In the genomic region with DNA sequence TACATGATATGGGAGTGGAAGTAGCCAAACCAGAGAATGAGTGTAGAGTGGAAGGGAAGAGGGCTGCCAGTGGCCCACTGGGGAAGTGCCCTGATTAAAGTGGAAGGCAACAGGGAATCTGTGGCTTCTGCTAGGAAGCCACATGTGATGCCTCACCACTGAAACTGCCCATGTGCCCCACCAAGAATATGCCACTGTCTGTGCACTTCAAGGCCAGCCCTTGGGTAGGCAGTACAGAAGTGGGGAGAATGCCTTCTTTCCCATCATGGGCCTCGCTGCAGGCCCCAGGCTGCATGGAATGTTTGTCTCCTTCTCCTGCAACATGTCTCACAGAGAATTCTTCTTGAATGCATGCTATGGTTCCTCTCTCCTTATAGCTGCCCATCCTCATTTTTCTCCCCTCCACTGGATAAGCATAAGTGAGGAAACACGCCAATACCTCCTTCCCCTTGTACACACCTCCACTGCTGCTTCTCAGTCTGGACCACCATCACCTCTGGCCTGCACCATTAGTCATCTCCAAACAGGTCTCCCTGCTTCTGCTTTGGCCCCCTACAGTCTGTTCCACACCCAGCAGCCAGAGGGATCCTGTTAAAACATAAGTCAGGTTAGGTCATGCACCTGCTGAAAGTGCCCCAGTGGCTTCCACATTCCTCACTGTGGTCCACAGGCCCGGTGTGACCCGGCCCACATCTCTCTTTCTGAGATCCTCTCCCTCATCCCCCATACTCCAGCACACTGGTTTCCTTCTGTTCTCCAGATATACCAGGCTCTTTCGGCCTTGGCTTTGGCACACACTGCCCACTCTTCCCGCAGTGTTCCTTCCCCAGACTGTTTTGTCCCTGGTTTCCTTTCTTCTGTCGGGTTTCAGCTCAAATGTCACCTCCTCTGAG, we compare ENCODE assay signal across 15 cellular contexts. TPM values are rescaled to one million over a fixed set of nuclear protein-coding genes. Genes with fewer than 3 reads are reported as not detected.
A peak's percentile ranks its signal among the peaks of the same experiment; 100 is the strongest.
DNase-seq lines count a peak whose midpoint lies in the region; ATAC-seq and TF ChIP-seq lines count a peak whose summit lies in the region.
"Had no signal": no experiment of that assay in that cellular context is flagged by ENCODE, and none has a peak within 500 bp of the region (broad histone marks: within the 10 kb centered on the region; RNA-seq: fewer than 3 reads in every experiment).

No MANE protein-coding gene starts in this region.

- H3K36me3 ChIP-seq in OCI-LY7 (ENCODE audit: insufficient read depth, low read length) (peaks cover 21% of the 10 kb centered on the region), psoas muscle (ENCODE audit: insufficient read depth in 1 of 2, low read depth in 1 of 2) (no peaks in the 10 kb centered on the region)
- H3K36me3 ChIP-seq: tibial nerve had no signal

- H3K27ac ChIP-seq in OCI-LY7 (ENCODE audit: low read depth, low read length, poor library complexity, severe bottlenecking) (no peak overlapping the region), psoas muscle (no peak overlapping the region)

- no peaks in the 10 kb centered on the region for H3K9me2 ChIP-seq in OCI-LY7 (ENCODE audit: insufficient read depth, low read length)

- intact Hi-C loops in CD14-positive monocyte (cut with micrococcal nuclease): no loop called here
- intact Hi-C loops in OCI-LY7 (cut with micrococcal nuclease; ENCODE audit: unreplicated experiment): no loop called here
- intact Hi-C loops in psoas muscle (cut with DNase I): no loop called here

- H3K9me3 ChIP-seq in OCI-LY7 (ENCODE audit: low read length): peaks cover 8% of the 10 kb centered on the region; the same call in 1 of the 2 replicates
- H3K9me3 ChIP-seq in psoas muscle: no peaks in the 10 kb centered on the region

- H3K9me3 Mint-ChIP-seq in CD14-positive monocyte: peaks cover 0 to 3% (median 0%) of the 10 kb centered on the region in 7 donors
- H3K9me3 Mint-ChIP-seq in memory B cell: peaks cover 2% of the 10 kb centered on the region
- H3K9me3 Mint-ChIP-seq: activated naive CD8-positive, alpha-beta T cell treated with anti-CD3 and anti-CD28 coated beads, Interleukin-2, amount 50 U/mL, for 24 hours had no signal

- H3K27me3 ChIP-seq in psoas muscle (ENCODE audit: insufficient read depth in 3 of 3, low read length in 2 of 3): no peaks in the 10 kb centered on the region
- H3K27me3 ChIP-seq: tibial nerve had no signal

- no peaks in the 10 kb centered on the region for H4K20me1 ChIP-seq in OCI-LY7 (ENCODE audit: insufficient read depth, low read length)

- POLR2A ChIA-PET in OCI-LY7 (lab: Charles Lee): interaction anchor here (0.6 to 0.7 kb wide), 2 partner anchors 8 to 24 kb away, joined by 3 read pairs; no protein-coding TSS in a partner anchor

- ATAC-seq in GM21576 (IDR thresholded peaks at IDR 0.05; ENCODE audit: unreplicated experiment) (peak; percentile 45), memory B cell (ENCODE audit: low read depth) (peak; percentile 44), psoas muscle (no peak), HG02763 (IDR thresholded peaks at IDR 0.05; ENCODE audit: unreplicated experiment) (no peak)
- ATAC-seq: activated naive CD8-positive, alpha-beta T cell treated with anti-CD3 and anti-CD28 coated beads, Interleukin-2, amount 50 U/mL, for 24 hours had no signal

- H3K79me2 ChIP-seq in OCI-LY7 (ENCODE audit: insufficient read depth, low read depth, low read length): peaks cover 20% of the 10 kb centered on the region; the same call in 1 of the 2 replicates

- 87 to 95% (median 94%) methylated on average over 7 of the region's 7 CpGs for WGBS in psoas muscle, 3 donors

- TF ChIP-seq CTCF in CD14-positive monocyte (IDR thresholded peaks at IDR 0.05) (no peak), OCI-LY7 (conservative IDR thresholded peaks at IDR 0.05; ENCODE audit: low read length) (peak; percentile 33), psoas muscle (IDR thresholded peaks at IDR 0.05) (no peak)

- H3K36me3 Mint-ChIP-seq in CD14-positive monocyte: peaks cover 49 to 51% of the 10 kb centered on the region in 2 donors
- peaks cover 28% of the 10 kb centered on the region for H3K36me3 Mint-ChIP-seq in memory B cell

- H3K4me3 Mint-ChIP-seq in CD14-positive monocyte (peak overlapping the region in 1 of 2 donors; percentile 41), memory B cell (peak overlapping the region; percentile 79)
- H3K4me3 Mint-ChIP-seq: activated naive CD8-positive, alpha-beta T cell treated with anti-CD3 and anti-CD28 coated beads, Interleukin-2, amount 50 U/mL, for 24 hours had no signal

- no TSS peak for BruUV-seq in OCI-LY7 (replicated peaks; lab: Mats Ljungman, UMichigan)

- CTCF ChIA-PET in OCI-LY7 (lab: Charles Lee; ENCODE audit: unreplicated experiment): no interaction called here

- peak overlapping the region; percentile 57 for H3K4me2 ChIP-seq in OCI-LY7 (ENCODE audit: low read length)

- H3K27ac Mint-ChIP-seq in CD14-positive monocyte (peak overlapping the region; percentile 91 to 98 (median 97)), memory B cell (peak overlapping the region; percentile 90)
- H3K27ac Mint-ChIP-seq: activated naive CD8-positive, alpha-beta T cell treated with anti-CD3 and anti-CD28 coated beads, Interleukin-2, amount 50 U/mL, for 24 hours had no signal

- H3K4me1 ChIP-seq in OCI-LY7 (ENCODE audit: insufficient read depth, low read length, poor library complexity, severe bottlenecking): peaks cover 29% of the 10 kb centered on the region
- H3K4me1 ChIP-seq in psoas muscle: no peaks in the 10 kb centered on the region
- H3K4me1 ChIP-seq: tibial nerve had no signal

- no peak overlapping the region for H3K4me3 ChIP-seq in OCI-LY7 (ENCODE audit: low read depth, low read length, poor library complexity, severe bottlenecking)
- H3K4me3 ChIP-seq in psoas muscle: no peak overlapping the region
- H3K4me3 ChIP-seq: tibial nerve had no signal

- H3K4me1 Mint-ChIP-seq in CD14-positive monocyte: peaks cover 65% of the 10 kb centered on the region
- H3K4me1 Mint-ChIP-seq in memory B cell: peaks cover 49% of the 10 kb centered on the region

- H2AFZ ChIP-seq in OCI-LY7 (ENCODE audit: low read length): no peak overlapping the region

- H3K27me3 Mint-ChIP-seq in CD14-positive monocyte (ENCODE audit: low read depth in 3 of 3) (no peaks in the 10 kb centered on the region), memory B cell (no peaks in the 10 kb centered on the region)
- H3K27me3 Mint-ChIP-seq: activated naive CD8-positive, alpha-beta T cell treated with anti-CD3 and anti-CD28 coated beads, Interleukin-2, amount 50 U/mL, for 24 hours had no signal

- DNase-seq in CD14-positive monocyte (ENCODE audit: low spot score): no peak
- DNase-seq in OCI-LY7 (ENCODE audit: low spot score): peak; percentile 28
- no peak for DNase-seq in memory B cell (ENCODE audit: low spot score in 2 of 2)
- no peak for DNase-seq in SHP77 (lab: John Stamatoyannopoulos, UW)
- DNase-seq in psoas muscle: no peak
- DNase-seq in stimulated activated CD4-positive, alpha-beta T cell treated with anti-CD3 and anti-CD28 coated beads, Interleukin-2, amount 100 ng/mL, for 24 hours: no peak
- DNase-seq: activated CD4-positive, alpha-beta T cell treated with anti-CD3 and anti-CD28 coated beads for 1 hour; activated naive CD8-positive, alpha-beta T cell treated with anti-CD3 and anti-CD28 coated beads, Interleukin-2, amount 50 U/mL, for 24 hours; activated T-cell treated with anti-CD3 and anti-CD28 coated beads, Interleukin-2, amount 50 U/mL, for 1 hour; NCI-H2171; NCI-H774; T-helper 2 cell had no signal

RNA-seq across cellular contexts. Expression of gene SNX10, which starts 37.1 kb away (rescaled TPM):
- polyA plus RNA-seq in CD14-positive monocyte: 100 to 1,000 TPM; 219 to 250 TPM
- total RNA-seq in OCI-LY7 (2014; rRNA removed; shearing (Covaris generic)): 14.3 and 14.5 TPM in 2 replicates
- total RNA-seq in OCI-LY7 (2022): 31.6 and 32.9 TPM in 2 replicates
- total RNA-seq in psoas muscle: 1 to 10 TPM in 3 of 4 donors, under 1 TPM in 1; 0.97 to 1.4 (median 1.1) TPM
- under 1 TPM; 0.25 to 0.63 (median 0.34) TPM for polyA plus RNA-seq in psoas muscle

Comparison
In these comparisons a context has a peak if more than half of its experiments do, and no peak if none do; other contexts are left out.
1. ATAC-seq: peak in GM21576 (single experiment) and memory B cell (single experiment); none in psoas muscle (0 of 4) and HG02763 (single experiment).
2. RNA of gene SNX10, which starts 37.1 kb away (total RNA-seq): 14.3 to 32.9 TPM in OCI-LY7; 0.97 to 1.4 TPM in psoas muscle; every median in the first group is over 4 times any median in the second.